8 cellular contexts compared by ENCODE assay signal in genomic region chr19:47226426-47227346, GRCh38. TPM values are rescaled to one million over a fixed set of nuclear protein-coding genes. Genes with fewer than 3 reads are reported as not detected.
DNase-seq lines count a peak whose midpoint lies in the region; ATAC-seq, FAIRE-seq and TF ChIP-seq lines count a peak whose summit lies in the region.

No MANE protein-coding gene starts in this region.

- H3K9ac ChIP-seq in keratinocyte (ENCODE audit: control insufficient read depth, extremely low read depth, insufficient read depth, low read length) = peak overlapping the region; percentile 71

- peaks cover 40% of the 10 kb centered on the region for H3K4me1 ChIP-seq in keratinocyte (ENCODE audit: control insufficient read depth, extremely low read depth, insufficient read depth, low read length)
- H3K4me1 ChIP-seq in spleen = peaks cover 19 to 64% (median 54%) of the 10 kb centered on the region in 6 donors

- H2AFZ ChIP-seq in keratinocyte (ENCODE audit: control insufficient read depth, low read length) = no peak overlapping the region

- H3K4me2 ChIP-seq in keratinocyte (ENCODE audit: control insufficient read depth, extremely low read depth, insufficient read depth, low read depth, low read length) = peak overlapping the region; percentile 85

- intact Hi-C loops in spleen (cut with DNase I; ENCODE audit: low total_unique reads) = no loop called here

- dilution Hi-C loops in keratinocyte (cut with MboI; ENCODE audit: extremely low pct_ligation_motif_present, low sequenced_read_pairs) = no loop called here

- H3K4me3 ChIP-seq in cardiac fibroblast (replicated peaks in 1 of 2; ENCODE audit: low read depth in 2 of 2, low read length in 2 of 2) (peak overlapping the region; percentile 40 to 96), keratinocyte (ENCODE audit: control insufficient read depth in 2 of 3, extremely low read depth in 1 of 3, insufficient read depth in 2 of 3, low read depth in 1 of 3, low read length in 3 of 3) (peak overlapping the region; percentile 30 to 49 (median 48)), spleen (peak overlapping the region; percentile 29 to 99 (median 70))

- DNase-seq in DMS153 (lab: John Stamatoyannopoulos, UW) (peak; percentile 68), HUDEP-2 (lab: John Stamatoyannopoulos, UW; ENCODE audit: unreplicated experiment in 76 of 76) (peak in 75 of 76 experiments; percentile 73 to 95 (median 88)), cardiac fibroblast (ENCODE audit: low read depth in 2 of 2) (peak; percentile 83), keratinocyte (ENCODE audit: low read depth, low spot score) (no peak), spleen (peak; percentile 94)

- H3K27ac ChIP-seq in keratinocyte (ENCODE audit: control insufficient read depth, insufficient read depth, low read length) = peak overlapping the region; percentile 63
- peak overlapping the region; percentile 91 to 99 (median 98) for H3K27ac ChIP-seq in spleen

- peaks cover 0 to 1% of the 10 kb centered on the region in 2 experiments for H3K36me3 ChIP-seq in keratinocyte (ENCODE audit: control insufficient read depth in 2 of 2, extremely low read depth in 1 of 2, insufficient read depth in 2 of 2, low read length in 2 of 2)
- H3K36me3 ChIP-seq in spleen = peaks cover 0 to 26% (median 4%) of the 10 kb centered on the region in 6 donors

- 2 to 4% (median 3%) methylated on average over 19 to 56 of the region's 56 CpGs for WGBS in spleen, 5 donors

- no peak for TF ChIP-seq POLR2A in spleen (IDR thresholded peaks at IDR 0.05)

- no peak for FAIRE-seq in keratinocyte (lab: Jason Lieb, UNC)

- TF ChIP-seq CTCF in cardiac fibroblast (IDR thresholded peaks at IDR 0.05; ENCODE audit: low read depth, low read length) = no peak
- TF ChIP-seq CTCF in keratinocyte (optimal IDR thresholded peaks at IDR 0.05 in 1 of 3, IDR thresholded peaks at IDR 0.05 in 1 of 3, conservative IDR thresholded peaks at IDR 0.05 in 1 of 3; ENCODE audit: extremely low read depth in 1 of 3, insufficient read depth in 2 of 3, low read length in 3 of 3) = no peak
- TF ChIP-seq CTCF in spleen (IDR thresholded peaks at IDR 0.05 in 8 of 11, conservative IDR thresholded peaks at IDR 0.05 in 3 of 11) = peak in 2 of 11 experiments; percentile 7 to 12

- ATAC-seq in GM19397 (IDR thresholded peaks at IDR 0.05; ENCODE audit: unreplicated experiment) (peak; percentile 15), SK-N-SH treated with all-trans-retinoic acid at 6 μM for 48 hours (peak; percentile 47), HG03469 (IDR thresholded peaks at IDR 0.05; ENCODE audit: unreplicated experiment) (no peak)

- no peaks in the 10 kb centered on the region for H4K20me1 ChIP-seq in keratinocyte (ENCODE audit: control insufficient read depth, extremely low read depth, insufficient read depth, low read length)

- H3K27me3 ChIP-seq in keratinocyte (ENCODE audit: control insufficient read depth, extremely low read depth, insufficient read depth, low read length) = peaks cover 5% of the 10 kb centered on the region
- peaks cover 0 to 14% (median 0%) of the 10 kb centered on the region in 7 donors for H3K27me3 ChIP-seq in spleen (replicated peaks in 1 of 7)

- no peaks in the 10 kb centered on the region for H3K9me1 ChIP-seq in keratinocyte (ENCODE audit: control insufficient read depth, extremely low read depth, insufficient read depth, low read length)

- peaks cover 3% of the 10 kb centered on the region for H3K79me2 ChIP-seq in keratinocyte (ENCODE audit: control insufficient read depth, insufficient read depth, low read length)

- H3K9me3 ChIP-seq in keratinocyte (ENCODE audit: control insufficient read depth, low read depth, low read length) (no peaks in the 10 kb centered on the region), spleen (no peaks in the 10 kb centered on the region)

TF ChIP-seq in SK-N-SH treated with all-trans-retinoic acid at 6 μM for 48 hours, 23 proteins besides CTCF, POLR2A, EP300 and RAD21 (continues in another document):
- TF ChIP-seq TOX (CRISPR knock-in tag; IDR thresholded peaks at IDR 0.05; ENCODE audit: borderline replicate concordance) (no peak), ZNF565 (CRISPR knock-in tag; conservative IDR thresholded peaks at IDR 0.05; ENCODE audit: low read depth) (no peak), TSHZ2 (CRISPR knock-in tag; IDR thresholded peaks at IDR 0.05) (no peak), PPARA (CRISPR knock-in tag; IDR thresholded peaks at IDR 0.05; ENCODE audit: borderline replicate concordance) (no peak), SNAI2 (CRISPR knock-in tag; IDR thresholded peaks at IDR 0.05) (no peak), ISL1 (CRISPR knock-in tag; IDR thresholded peaks at IDR 0.05) (no peak), POU6F1 (CRISPR knock-in tag; IDR thresholded peaks at IDR 0.05; ENCODE audit: borderline replicate concordance, low read depth) (no peak), GLIS3 (CRISPR knock-in tag; IDR thresholded peaks at IDR 0.05) (no peak), ZC3H10 (CRISPR knock-in tag; IDR thresholded peaks at IDR 0.05) (no peak), ZFP30 (CRISPR knock-in tag; IDR thresholded peaks at IDR 0.05) (no peak)

RNA-seq across cellular contexts. Expression of gene BBC3, which starts 4.3 kb away (rescaled TPM):
- 0.60 to 1.1 TPM (median 0.89 TPM) in 3 replicates for polyA plus RNA-seq in keratinocyte
- polyA plus RNA-seq in keratinocyte (2011; ENCODE audit: low read depth) = 3.1 TPM
- polyA plus RNA-seq in keratinocyte (2011; cell fraction: cytosol; rRNA removed) = 0.38 and 1.1 TPM in 2 replicates
- 1.1 and 1.8 TPM in 2 replicates for polyA plus RNA-seq in keratinocyte (2011; cell fraction: nucleus; rRNA removed)
- polyA plus RNA-seq in keratinocyte (2012; ENCODE audit: low replicate concordance) = 1.6 and 5.3 TPM in 2 replicates
- 0.23 to 1.1 TPM (median 0.67 TPM) in 3 replicates for polyA minus RNA-seq in keratinocyte
- 2.1 TPM for polyA minus RNA-seq in keratinocyte (2011; cell fraction: cytosol; rRNA and poly(A)+ RNA removed)
- 0.39 and 1.5 TPM in 2 replicates for polyA minus RNA-seq in keratinocyte (2011; cell fraction: nucleus; rRNA and poly(A)+ RNA removed)
- 10 to 100 TPM in 6 of 7 donors, 1 to 10 TPM in 1; 6.3 to 17.0 (median 11.3) TPM for total RNA-seq in spleen
- polyA plus RNA-seq in spleen = 10 to 100 TPM in 1 of 3 donors, 1 to 10 TPM in 2; 7.1 to 12.6 (median 9.5) TPM

RNA-seq across cellular contexts. Expression of gene CCDC9, which starts 29.6 kb away (rescaled TPM):
- polyA plus RNA-seq in keratinocyte (2.2 to 3.8 TPM (median 2.8 TPM) in 3 replicates), spleen (10 to 100 TPM; 11.0 to 38.7 (median 15.9) TPM)
- polyA plus RNA-seq in keratinocyte (2011; ENCODE audit: low read depth) = 9.6 TPM
- polyA plus RNA-seq in keratinocyte (2011; cell fraction: cytosol; rRNA removed) = 1.2 and 3.6 TPM in 2 replicates
- 7.6 and 10.5 TPM in 2 replicates for polyA plus RNA-seq in keratinocyte (2011; cell fraction: nucleus; rRNA removed)
- polyA plus RNA-seq in keratinocyte (2012; ENCODE audit: low replicate concordance) = 10.6 and 13.2 TPM in 2 replicates
- polyA minus RNA-seq in keratinocyte = 0.70 to 1.9 TPM (median 1.1 TPM) in 3 replicates
- 1.9 TPM for polyA minus RNA-seq in keratinocyte (2011; cell fraction: cytosol; rRNA and poly(A)+ RNA removed)
- 1.9 and 3.7 TPM in 2 replicates for polyA minus RNA-seq in keratinocyte (2011; cell fraction: nucleus; rRNA and poly(A)+ RNA removed)
- 10 to 100 TPM; 13.0 to 43.0 (median 32.6) TPM for total RNA-seq in spleen

RNA-seq across cellular contexts. Expression of gene INAFM1, which starts 48.0 kb away (rescaled TPM):
- polyA plus RNA-seq in keratinocyte (0.35 to 0.68 TPM (median 0.50 TPM) in 3 replicates), spleen (10 to 100 TPM in 2 of 3 donors, 1 to 10 TPM in 1; 8.1 to 12.9 (median 11.3) TPM)
- polyA plus RNA-seq in keratinocyte (2011; ENCODE audit: low read depth) = 0.64 TPM
- polyA plus RNA-seq in keratinocyte (2011; cell fraction: cytosol; rRNA removed) = 0.18 and 0.81 TPM in 2 replicates
- 1.8 and 3.2 TPM in 2 replicates for polyA plus RNA-seq in keratinocyte (2011; cell fraction: nucleus; rRNA removed)
- 3.8 and 4.7 TPM in 2 replicates for polyA plus RNA-seq in keratinocyte (2012; ENCODE audit: low replicate concordance)
- 1.8 TPM in 1 of 3 replicates, not detected in the others for polyA minus RNA-seq in keratinocyte
- polyA minus RNA-seq in keratinocyte (2011; cell fraction: cytosol; rRNA and poly(A)+ RNA removed) = not detected
- 2.0 TPM in 1 of 2 replicates, not detected in the other for polyA minus RNA-seq in keratinocyte (2011; cell fraction: nucleus; rRNA and poly(A)+ RNA removed)
- total RNA-seq in spleen = 10 to 100 TPM in 4 of 7 donors, 1 to 10 TPM in 3; 3.9 to 19.8 (median 13.8) TPM
